ENCODE assay signal across 15 cellular contexts in the genomic region with DNA sequence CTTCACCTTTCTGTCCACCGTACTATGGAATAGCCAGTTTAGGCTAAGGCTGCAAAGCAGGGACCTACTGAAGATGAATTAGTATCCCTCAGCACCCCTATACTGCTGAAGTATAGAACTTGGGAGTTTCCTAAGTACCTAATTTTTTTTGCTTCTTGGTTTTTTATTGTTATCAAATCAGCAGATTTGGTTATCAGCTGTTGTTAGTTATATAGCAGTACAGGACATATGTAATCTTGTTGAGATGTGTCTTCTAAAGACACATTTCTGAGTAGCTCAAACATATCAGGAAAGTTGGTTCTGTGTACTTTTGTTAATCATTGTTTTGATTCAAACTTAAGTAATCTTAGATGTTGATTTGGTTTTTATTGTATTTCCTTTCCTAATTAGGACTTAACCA. TPM values are rescaled to one million over a fixed set of nuclear protein-coding genes. Genes with fewer than 3 reads are reported as not detected.
DNase-seq lines count a peak whose midpoint lies in the region; ATAC-seq and TF ChIP-seq lines count a peak whose summit lies in the region.
"Had no signal": no experiment of that assay in that cellular context is flagged by ENCODE, and none has a peak within 500 bp of the region (broad histone marks: within the 10 kb centered on the region; RNA-seq: fewer than 3 reads in every experiment).

No MANE protein-coding gene starts in this region.

- no peaks in the 10 kb centered on the region for H3K9me3 ChIP-seq in heart left ventricle
- H3K9me3 ChIP-seq in hepatocyte (ENCODE audit: low read depth) = no peaks in the 10 kb centered on the region
- no peaks in the 10 kb centered on the region for H3K9me3 ChIP-seq in stomach
- H3K9me3 ChIP-seq: SJCRH30 had no signal

- H3K79me2 ChIP-seq in hepatocyte = peaks cover 82% of the 10 kb centered on the region

- peak overlapping the region; percentile 8 for H3K4me3 Mint-ChIP-seq in activated CD4-positive, alpha-beta memory T cell treated with anti-CD3 and anti-CD28 coated beads for 36 hours
- H3K4me3 Mint-ChIP-seq: dendritic cell treated with granulocyte-macrophage colony-stimulating factor and Interleukin-4, amounts not matched to agents 40 ng/mL and 50 ng/mL, for 4 days had no signal

- H2AFZ ChIP-seq in hepatocyte = no peak overlapping the region

- peaks cover 64% of the 10 kb centered on the region for H3K4me1 Mint-ChIP-seq in activated CD4-positive, alpha-beta memory T cell treated with anti-CD3 and anti-CD28 coated beads for 36 hours (ENCODE audit: low read depth)

- H4K20me1 ChIP-seq in hepatocyte (ENCODE audit: insufficient read depth, poor library complexity, severe bottlenecking) = peaks cover 16% of the 10 kb centered on the region

- H3K4me3 ChIP-seq in heart left ventricle (peak overlapping the region in 11 of 12 donors; percentile 8 to 94 (median 72)), hepatocyte (no peak overlapping the region), stomach (no peak overlapping the region)
- H3K4me3 ChIP-seq: SJCRH30 had no signal

- POLR2A ChIA-PET in activated CD4-positive, alpha-beta memory T cell treated with anti-CD3 and anti-CD28 coated beads for 36 hours (lab: Charles Lee) = no interaction called here

- H3K27me3 ChIP-seq in heart left ventricle (no peaks in the 10 kb centered on the region), hepatocyte (no peaks in the 10 kb centered on the region), stomach (no peaks in the 10 kb centered on the region)
- H3K27me3 ChIP-seq: foreskin keratinocyte, SJCRH30 had no signal

- CTCF ChIA-PET in activated CD4-positive, alpha-beta memory T cell treated with anti-CD3 and anti-CD28 coated beads for 36 hours (lab: Charles Lee) = interaction anchor here (0.8 to 1.4 kb wide), 3 partner anchors 44 to 291 kb away, joined by 3 read pairs; no protein-coding TSS in a partner anchor

- TF ChIP-seq POLR2A in heart left ventricle (IDR thresholded peaks at IDR 0.05) = no peak
- TF ChIP-seq POLR2A in stomach (IDR thresholded peaks at IDR 0.05) = no peak

- ATAC-seq in heart left ventricle (no peak), left cardiac atrium (no peak)
- ATAC-seq: foreskin keratinocyte had no signal

- H3K27me3 Mint-ChIP-seq in activated CD4-positive, alpha-beta memory T cell treated with anti-CD3 and anti-CD28 coated beads for 36 hours = no peaks in the 10 kb centered on the region
- H3K27me3 Mint-ChIP-seq: dendritic cell treated with granulocyte-macrophage colony-stimulating factor and Interleukin-4, amounts not matched to agents 40 ng/mL and 50 ng/mL, for 4 days had no signal

- peak overlapping the region; percentile 78 for H3K27ac Mint-ChIP-seq in activated CD4-positive, alpha-beta memory T cell treated with anti-CD3 and anti-CD28 coated beads for 36 hours
- H3K27ac Mint-ChIP-seq: dendritic cell treated with granulocyte-macrophage colony-stimulating factor and Interleukin-4, amounts not matched to agents 40 ng/mL and 50 ng/mL, for 4 days had no signal

- peak overlapping the region; percentile 13 for H3K4me2 ChIP-seq in hepatocyte

- H3K9me2 ChIP-seq in hepatocyte (replicated peaks; ENCODE audit: insufficient read depth) = no peaks in the 10 kb centered on the region

- peaks cover 67% of the 10 kb centered on the region for H3K36me3 Mint-ChIP-seq in activated CD4-positive, alpha-beta memory T cell treated with anti-CD3 and anti-CD28 coated beads for 36 hours

- H3K36me3 ChIP-seq in heart left ventricle (peaks cover 3 to 70% (median 59%) of the 10 kb centered on the region in 9 donors), hepatocyte (replicated peaks; ENCODE audit: insufficient read depth, low read depth) (peaks cover 6% of the 10 kb centered on the region), stomach (peaks cover 47 to 62% (median 54%) of the 10 kb centered on the region in 4 donors)

- H3K4me1 ChIP-seq in heart left ventricle = peaks cover 0 to 89% (median 39%) of the 10 kb centered on the region in 12 donors
- H3K4me1 ChIP-seq in hepatocyte (ENCODE audit: insufficient read depth) = peaks cover 29% of the 10 kb centered on the region
- H3K4me1 ChIP-seq in stomach = peaks cover 53 to 91% (median 65%) of the 10 kb centered on the region in 4 donors

- DNase-seq in heart left ventricle = no peak
- DNase-seq in left cardiac atrium = no peak
- no peak for DNase-seq in activated CD4-positive, alpha-beta memory T cell treated with anti-CD3 and anti-CD28 coated beads for 36 hours
- no peak for DNase-seq in hepatocyte (ENCODE audit: low spot score)
- DNase-seq in stomach = no peak
- no peak for DNase-seq in GDM1 (lab: John Stamatoyannopoulos, UW)
- no peak for DNase-seq in NCI-H1105 (lab: John Stamatoyannopoulos, UW)
- DNase-seq in stimulated activated CD4-positive, alpha-beta T cell treated with anti-CD3 and anti-CD28 coated beads, Interleukin-2, amount 100 ng/mL, for 24 hours = no peak
- DNase-seq: foreskin keratinocyte, KG1, kidney glomerular epithelial cell, NCI-H187 treated with DMSO at 0.1 percent for 48 hours, NCI-H774, SJCRH30 had no signal

- 57 to 67% (median 61%) methylated on average over 1 of the region's 1 CpG for WGBS in heart left ventricle, 4 donors
- WGBS in hepatocyte (ENCODE audit: low lambda C conversion rate, missing lambda C conversion rate) = 82% methylated on average over 1 of the region's 1 CpG
- 56 to 97% (median 78%) methylated on average over 1 of the region's 1 CpG for WGBS in stomach, 5 donors

- no peak for TF ChIP-seq EP300 in stomach (IDR thresholded peaks at IDR 0.05)

- TF ChIP-seq CTCF in heart left ventricle (IDR thresholded peaks at IDR 0.05) = no peak
- no peak for TF ChIP-seq CTCF in hepatocyte (IDR thresholded peaks at IDR 0.05; ENCODE audit: poor library complexity)
- no peak for TF ChIP-seq CTCF in stomach (IDR thresholded peaks at IDR 0.05)

- H3K27ac ChIP-seq in heart left ventricle (peak overlapping the region; percentile 98 to 100 (median 100)), hepatocyte (peak overlapping the region; percentile 15), stomach (peak overlapping the region in 4 of 5 donors; percentile 9 to 100 (median 63))
- H3K27ac ChIP-seq: foreskin keratinocyte, SJCRH30 had no signal

- intact Hi-C loops in heart left ventricle (cut with DNase I) (no loop called here), left cardiac atrium (cut with DNase I) (no loop called here), stomach (cut with DNase I; ENCODE audit: low total_unique reads) (no loop called here)
- intact Hi-C loops in activated CD4-positive, alpha-beta memory T cell treated with anti-CD3 and anti-CD28 coated beads for 36 hours (cut with micrococcal nuclease) = no loop called here

- no peaks in the 10 kb centered on the region for H3K9me3 Mint-ChIP-seq in activated CD4-positive, alpha-beta memory T cell treated with anti-CD3 and anti-CD28 coated beads for 36 hours
- H3K9me3 Mint-ChIP-seq: dendritic cell treated with granulocyte-macrophage colony-stimulating factor and Interleukin-4, amounts not matched to agents 40 ng/mL and 50 ng/mL, for 4 days had no signal

RNA-seq across cellular contexts. Expression of a gene that starts 5.2 kb away (rescaled TPM):
- total RNA-seq in heart left ventricle (1,000 to 10,000 TPM; 1,642 to 7,537 (median 4,549) TPM), left cardiac atrium (100 to 1,000 TPM; 919 to 945 TPM), hepatocyte (456 and 458 TPM in 2 replicates), stomach (100 to 1,000 TPM; 148 to 525 (median 249) TPM)
- polyA plus RNA-seq in heart left ventricle (1,000 to 10,000 TPM; 2,104 to 2,994 TPM), hepatocyte (692 and 695 TPM in 2 replicates), stomach (100 to 1,000 TPM; 239 to 630 (median 421) TPM)
- 100 to 1,000 TPM; 538 to 542 TPM for total RNA-seq in activated CD4-positive, alpha-beta memory T cell treated with anti-CD3 and anti-CD28 coated beads for 36 hours

RNA-seq across cellular contexts. Expression of a gene that starts 9.1 kb away (rescaled TPM):
- total RNA-seq in heart left ventricle (100 to 1,000 TPM; 185 to 292 (median 210) TPM), left cardiac atrium (100 to 1,000 TPM; 161 to 230 TPM), hepatocyte (478 and 519 TPM in 2 replicates), stomach (100 to 1,000 TPM in 4 of 5 donors, 10 to 100 TPM in 1; 89.2 to 329 (median 206) TPM)
- polyA plus RNA-seq in heart left ventricle (100 to 1,000 TPM; 317 to 462 TPM), hepatocyte (671 and 721 TPM in 2 replicates), stomach (100 to 1,000 TPM; 439 to 738 (median 639) TPM)
- 100 to 1,000 TPM; 335 to 339 TPM for total RNA-seq in activated CD4-positive, alpha-beta memory T cell treated with anti-CD3 and anti-CD28 coated beads for 36 hours

RNA-seq across cellular contexts. Expression of a gene that starts 33.1 kb away (rescaled TPM):
- total RNA-seq in heart left ventricle (1,000 to 10,000 TPM in 4 of 9 donors, 100 to 1,000 TPM in 5; 393 to 1,344 (median 852) TPM), left cardiac atrium (100 to 1,000 TPM; 263 to 351 TPM), hepatocyte (1.1 and 1.6 TPM in 2 replicates), stomach (10 to 100 TPM in 3 of 5 donors, 1 to 10 TPM in 2; 2.9 to 37.9 (median 12.3) TPM)
- polyA plus RNA-seq in heart left ventricle (100 to 1,000 TPM; 112 to 262 TPM), hepatocyte (1.4 and 1.8 TPM in 2 replicates), stomach (1 to 10 TPM; 1.2 to 2.9 (median 1.4) TPM)
- 1 to 10 TPM in 1 of 2 experiments, under 1 TPM in 1; 0.90 to 1.2 TPM for total RNA-seq in activated CD4-positive, alpha-beta memory T cell treated with anti-CD3 and anti-CD28 coated beads for 36 hours

Comparison
In these comparisons a context has a peak if more than half of its experiments do, and no peak if none do; other contexts are left out.
1. H3K27ac ChIP-seq: peak in every context shown above with its lines; median percentile 100 in heart left ventricle; 63 in stomach; 15 in hepatocyte.
2. H3K4me3 ChIP-seq: peak in heart left ventricle (11 of 12); none in hepatocyte (single experiment) and stomach (0 of 4).
3. RNA of a gene that starts 33.1 kb away (total RNA-seq): 393 to 1,344 TPM in heart left ventricle and 263 to 351 TPM in left cardiac atrium; 2.9 to 37.9 TPM in stomach, 0.90 to 1.2 TPM in activated CD4-positive, alpha-beta memory T cell treated with anti-CD3 and anti-CD28 coated beads for 36 hours and 1.1 to 1.6 TPM in hepatocyte; every median in the first group is over 4 times any median in the second.